18 cellular contexts compared by ENCODE assay signal in genomic region chr11:101336155-101336554, GRCh38.
"Had no signal": no experiment of that assay in that cellular context is flagged by ENCODE, and none has a peak within 500 bp of the region (broad histone marks: within the 10 kb centered on the region; RNA-seq: fewer than 3 reads in every experiment).

No MANE protein-coding gene starts in this region.

- H2AFZ ChIP-seq: hepatocyte, parathyroid adenoma had no signal

- H3K9me3 ChIP-seq: lower lobe of right lung, neutrophil, spleen, testis had no signal

- H3K4me3 ChIP-seq: cardiac muscle cell, hepatocyte, lower lobe of right lung, spleen, testis had no signal

- H3K27ac ChIP-seq: cardiac muscle cell, hepatocyte, lower lobe of right lung, neutrophil, parathyroid adenoma, spleen, testis had no signal

- H3K36me3 ChIP-seq: cardiac muscle cell, lower lobe of right lung, neutrophil, spleen had no signal

- H3K4me2 ChIP-seq: hepatocyte had no signal

- H3K79me2 ChIP-seq: hepatocyte, parathyroid adenoma had no signal

- H3K9ac ChIP-seq: parathyroid adenoma had no signal

- ATAC-seq: effector memory CD8-positive, alpha-beta T cell; lower lobe of right lung; natural killer cell; sciatic nerve; stimulated activated memory B cell treated with anti-CD40 and anti-IgM and Interleukin-4, amounts not matched to agents 10 μg/mL and 1 μg/mL and 100 μg/mL, for 72 hours had no signal

- DNase-seq: activated B cell treated with CpG ODN at 0.5 μM for 24 hours; activated CD4-positive, alpha-beta memory T cell treated with anti-CD3 and anti-CD28 coated beads for 36 hours; activated CD4-positive, alpha-beta T cell treated with anti-CD3 and anti-CD28 coated beads for 4 hours; activated naive CD8-positive, alpha-beta T cell treated with anti-CD3 and anti-CD28 coated beads for 36 hours; activated T-cell treated with anti-CD3 and anti-CD28 coated beads for 4 hours; amniotic stem cell; effector memory CD8-positive, alpha-beta T cell; lower lobe of right lung; natural killer cell; spleen; stimulated activated CD4-positive, alpha-beta T cell treated with anti-CD3 and anti-CD28 coated beads, Interleukin-4, amount 100 ng/mL, for 4 hours; testis had no signal

- H3K27me3 ChIP-seq: cardiac muscle cell, hepatocyte, neutrophil, spleen, testis had no signal

- H3K4me1 ChIP-seq: lower lobe of right lung, parathyroid adenoma, spleen, testis had no signal
